ENCODE assay signal across 18 cellular contexts in the genomic region with DNA sequence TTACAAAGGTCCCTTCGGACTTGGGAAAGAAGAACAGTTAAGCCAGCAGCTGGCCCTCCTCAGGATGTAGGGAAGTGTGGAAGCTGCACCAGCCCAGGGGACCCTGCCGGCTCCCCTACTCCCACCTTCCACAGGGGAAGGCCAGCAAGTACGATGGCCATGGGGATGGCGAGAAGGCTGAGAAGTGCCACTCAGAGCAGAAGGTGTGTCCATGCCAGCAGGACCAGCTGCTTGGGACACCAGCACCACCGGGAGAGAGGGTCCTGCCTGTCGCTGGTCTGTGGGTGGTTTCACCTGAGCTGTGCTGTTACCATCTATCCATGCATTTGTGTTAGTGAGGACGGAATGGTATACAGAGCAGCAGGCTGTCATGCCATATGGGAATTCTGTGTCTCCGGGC.
"Had no signal": no experiment of that assay in that cellular context is flagged by ENCODE, and none has a peak within 500 bp of the region (broad histone marks: within the 10 kb centered on the region; RNA-seq: fewer than 3 reads in every experiment).

No MANE protein-coding gene starts in this region.

- H3K36me3 ChIP-seq: neutrophil, suprapubic skin, tibial artery, upper lobe of right lung, vagina had no signal

- H3K27ac Mint-ChIP-seq: endodermal cell; stimulated activated effector memory CD8-positive, alpha-beta T cell treated with anti-CD3 and anti-CD28 coated beads, Interleukin-12 subunit alpha, Interleukin-12 subunit beta, amount 100 ng/mL, for 72 hours had no signal

- H3K27me3 ChIP-seq: foreskin keratinocyte, neutrophil, upper lobe of right lung, vagina had no signal

- H3K27ac ChIP-seq: coronary artery, foreskin keratinocyte, neutrophil, suprapubic skin, tibial artery, upper lobe of right lung, vagina had no signal

- H3K4me3 ChIP-seq: coronary artery, suprapubic skin, tibial artery, upper lobe of right lung, vagina had no signal

- H3K4me3 Mint-ChIP-seq: endodermal cell; naive thymus-derived CD8-positive, alpha-beta T cell; stimulated activated effector memory CD8-positive, alpha-beta T cell treated with anti-CD3 and anti-CD28 coated beads, Interleukin-12 subunit alpha, Interleukin-12 subunit beta, amount 100 ng/mL, for 72 hours had no signal

- H3K4me1 ChIP-seq: foreskin keratinocyte, tibial artery, vagina had no signal

- DNase-seq: cerebellar nuclear complex; effector CD4-positive, alpha-beta T cell; endodermal cell; erythroblast; foreskin keratinocyte; small intestine; stimulated activated CD4-positive, alpha-beta T cell treated with anti-CD3 and anti-CD28 coated beads, Interleukin-2, amount 100 ng/mL, for 48 hours; stimulated activated CD8-positive, alpha-beta memory T cell treated with anti-CD3 and anti-CD28 coated beads, Interleukin-4, amount 100 ng/mL, for 48 hours; stimulated activated naive CD8-positive, alpha-beta T cell treated with anti-CD3 and anti-CD28 coated beads, Interleukin-15, Interleukin-2, amounts not matched to agents 100 U/mL and 50 U/mL, for 24 hours; tibial artery; upper lobe of right lung had no signal

- H3K9me3 Mint-ChIP-seq: endodermal cell; naive thymus-derived CD8-positive, alpha-beta T cell; stimulated activated effector memory CD8-positive, alpha-beta T cell treated with anti-CD3 and anti-CD28 coated beads, Interleukin-12 subunit alpha, Interleukin-12 subunit beta, amount 100 ng/mL, for 72 hours had no signal

- H3K36me3 Mint-ChIP-seq: naive thymus-derived CD8-positive, alpha-beta T cell; stimulated activated effector memory CD8-positive, alpha-beta T cell treated with anti-CD3 and anti-CD28 coated beads, Interleukin-12 subunit alpha, Interleukin-12 subunit beta, amount 100 ng/mL, for 72 hours had no signal

- H3K4me1 Mint-ChIP-seq: naive thymus-derived CD8-positive, alpha-beta T cell; stimulated activated effector memory CD8-positive, alpha-beta T cell treated with anti-CD3 and anti-CD28 coated beads, Interleukin-12 subunit alpha, Interleukin-12 subunit beta, amount 100 ng/mL, for 72 hours had no signal

- ATAC-seq: foreskin keratinocyte; naive thymus-derived CD8-positive, alpha-beta T cell; right cardiac atrium; stimulated activated effector memory CD8-positive, alpha-beta T cell treated with anti-CD3 and anti-CD28 coated beads, Interleukin-12 subunit alpha, Interleukin-12 subunit beta, amount 100 ng/mL, for 72 hours; stimulated activated naive CD8-positive, alpha-beta T cell treated with anti-CD3 and anti-CD28 coated beads, Interleukin-15, Interleukin-2, amounts not matched to agents 100 U/mL and 50 U/mL, for 24 hours; upper lobe of right lung had no signal

- H3K9me3 ChIP-seq: neutrophil, suprapubic skin, tibial artery, upper lobe of right lung, vagina had no signal
